ENCODE assay signal across 31 cellular contexts in genomic region chr5:73484511-73484910, GRCh38. TPM values are rescaled to one million over a fixed set of nuclear protein-coding genes. Genes with fewer than 3 reads are reported as not detected.
"Had no signal": no experiment of that assay in that cellular context is flagged by ENCODE, and none has a peak within 500 bp of the region (broad histone marks: within the 10 kb centered on the region; RNA-seq: fewer than 3 reads in every experiment).

No MANE protein-coding gene starts in this region.

- FAIRE-seq: astrocyte, bronchial epithelial cell, colon had no signal

- H3K9me3 ChIP-seq: adrenal gland, ascending aorta, body of pancreas, breast epithelium had no signal

- H3K4me3 ChIP-seq: adrenal gland, ascending aorta, body of pancreas, breast epithelium, cardiac muscle cell had no signal

- H3K4me1 ChIP-seq: adrenal gland, ascending aorta, body of pancreas, breast epithelium had no signal

- H3K27ac ChIP-seq: adrenal gland, ascending aorta, body of pancreas, brain microvascular endothelial cell, breast epithelium, cardiac muscle cell had no signal

- H3K36me3 ChIP-seq: adrenal gland, ascending aorta, brain microvascular endothelial cell, breast epithelium, cardiac muscle cell had no signal

- H3K27me3 ChIP-seq: adrenal gland, ascending aorta, body of pancreas, brain microvascular endothelial cell, breast epithelium, cardiac muscle cell had no signal

- DNase-seq: activated effector memory CD4-positive, alpha-beta T cell treated with anti-CD3 and anti-CD28 coated beads, Interleukin-2, amount 50 U/mL, for 16 hours; activated effector memory CD4-positive, alpha-beta T cell treated with Interleukin-2 at 50 U/mL for 16 hours; activated gamma-delta T cell; activated gamma-delta T cell treated with Interleukin-2 at 50 U/mL for 16 hours; activated naive CD4-positive, alpha-beta T cell; activated naive CD4-positive, alpha-beta T cell treated with anti-CD3 and anti-CD28 coated beads for 36 hours; activated naive CD4-positive, alpha-beta T cell treated with anti-CD3 and anti-CD28 coated beads, Interleukin-2, amount 10 ng/mL, durations not matched to agents 7 days and 5 days; activated naive CD4-positive, alpha-beta T cell treated with anti-CD3 and anti-CD28 coated beads, Interleukin-2, amount 50 U/mL, for 16 hours; activated naive CD4-positive, alpha-beta T cell treated with Interleukin-2 at 50 U/mL for 16 hours; activated naive CD8-positive, alpha-beta T cell treated with anti-CD3 and anti-CD28 coated beads for 36 hours; activated naive CD8-positive, alpha-beta T cell treated with anti-CD3 and anti-CD28 coated beads, Interleukin-2, amount 10 ng/mL, durations not matched to agents 7 days and 5 days; activated naive CD8-positive, alpha-beta T cell treated with anti-CD3 and anti-CD28 coated beads, Interleukin-2, amount 50 U/mL, for 24 hours; activated T-cell treated with anti-CD3 and anti-CD28 coated beads, Interleukin-2, amount 50 U/mL, for 4 hours; activated T-cell treated with anti-CD3 and anti-CD28 coated beads, Interleukin-2, amount 50 U/mL, for 48 hours; activated T-cell treated with anti-CD3 and anti-CD28 coated beads, Interleukin-2, amount 50 U/mL, for 72 hours; adrenal gland; amniotic stem cell; amygdala; anterior cingulate cortex; aorta; body of pancreas; brain microvascular endothelial cell; caudate nucleus; central memory CD4-positive, alpha-beta T cell; cerebellar nuclear complex had no signal

RNA-seq across cellular contexts. Expression of gene FOXD1, which starts 35.9 kb away (rescaled TPM):
- total RNA-seq: body of pancreas, cardiac muscle cell had no signal
